9 cellular contexts compared by ENCODE assay signal in the genomic region with DNA sequence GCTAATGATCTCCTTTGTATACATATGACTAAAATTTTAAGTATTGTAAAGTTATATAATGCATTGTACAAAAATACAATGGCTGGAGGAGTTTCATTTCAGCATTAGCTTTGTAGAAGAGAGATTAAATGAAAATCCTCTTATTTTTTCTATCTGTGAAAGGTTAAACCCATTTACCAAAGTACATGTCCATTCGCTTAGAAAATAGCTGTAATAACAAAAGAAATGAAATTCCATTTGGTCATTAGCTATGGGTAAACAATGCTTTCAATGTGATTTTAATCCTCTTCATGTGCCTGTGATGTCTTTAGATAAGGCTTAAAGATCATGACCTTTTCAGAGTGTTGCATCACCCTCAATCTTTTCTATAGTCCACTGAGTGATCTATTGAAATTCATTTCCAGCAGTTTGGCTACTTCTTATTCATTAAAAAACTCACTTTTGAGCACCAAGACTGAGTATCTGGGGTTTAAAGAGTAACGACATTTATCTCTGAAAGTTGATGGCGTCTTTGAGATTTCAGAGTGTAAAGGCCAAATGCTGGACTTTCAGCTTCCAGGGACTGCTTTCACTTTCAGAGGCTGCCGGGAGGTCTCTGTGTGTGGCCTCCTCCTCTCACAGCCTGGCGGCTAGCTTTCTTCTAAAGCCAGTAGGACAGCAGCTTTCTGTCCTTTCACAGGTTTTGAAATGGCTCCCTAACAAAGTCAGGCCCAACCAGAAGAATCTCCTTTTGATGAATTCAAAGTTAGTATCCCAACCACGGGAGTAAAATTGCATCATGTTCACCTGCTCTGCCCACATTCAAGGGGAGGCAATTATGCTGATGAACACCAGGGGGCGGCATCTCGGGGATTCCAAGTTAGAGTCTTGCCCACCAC.
DNase-seq lines count a peak whose midpoint lies in the region; ATAC-seq, FAIRE-seq and TF ChIP-seq lines count a peak whose summit lies in the region.
"Had no signal": no experiment of that assay in that cellular context is flagged by ENCODE, and none has a peak within 500 bp of the region (broad histone marks: within the 10 kb centered on the region; RNA-seq: fewer than 3 reads in every experiment).

No MANE protein-coding gene starts in this region.

- intact Hi-C loops in left ventricle myocardium inferior (cut with micrococcal nuclease) (no loop called here), left ventricle myocardium superior (cut with micrococcal nuclease) (no loop called here)

- peaks cover 2% of the 10 kb centered on the region for H3K4me1 Mint-ChIP-seq in progenitor cell of endocrine pancreas (ENCODE audit: low read depth)
- H3K4me1 Mint-ChIP-seq: activated naive CD8-positive, alpha-beta T cell treated with anti-CD3 and anti-CD28 coated beads, Interleukin-2, amount 10 ng/mL, durations not matched to agents 7 days and 5 days had no signal

- peak overlapping the region; percentile 70 for H2AFZ ChIP-seq in Loucy (ENCODE audit: low read length)

- no peaks in the 10 kb centered on the region for H3K9me3 Mint-ChIP-seq in progenitor cell of endocrine pancreas (ENCODE audit: low read depth)

- H3K4me3 ChIP-seq in left ventricle myocardium inferior (no peak overlapping the region), Loucy (ENCODE audit: low read length, poor library complexity, severe bottlenecking) (peak overlapping the region; percentile 45), bronchial epithelial cell (ENCODE audit: low read depth, low read length) (no peak overlapping the region)

- H3K27ac Mint-ChIP-seq in progenitor cell of endocrine pancreas: no peak overlapping the region
- H3K27ac Mint-ChIP-seq: activated naive CD8-positive, alpha-beta T cell treated with anti-CD3 and anti-CD28 coated beads, Interleukin-2, amount 10 ng/mL, durations not matched to agents 7 days and 5 days had no signal

- no peaks in the 10 kb centered on the region for H3K27me3 Mint-ChIP-seq in progenitor cell of endocrine pancreas
- H3K27me3 Mint-ChIP-seq: activated naive CD8-positive, alpha-beta T cell treated with anti-CD3 and anti-CD28 coated beads, Interleukin-2, amount 10 ng/mL, durations not matched to agents 7 days and 5 days had no signal

- no peak overlapping the region for H3K27ac ChIP-seq in left ventricle myocardium inferior (replicated peaks)

- no peaks in the 10 kb centered on the region for H3F3A ChIP-seq in Loucy (ENCODE audit: low read depth)

- no peaks in the 10 kb centered on the region for H3K36me3 Mint-ChIP-seq in progenitor cell of endocrine pancreas (ENCODE audit: insufficient read depth)
- H3K36me3 Mint-ChIP-seq: activated naive CD8-positive, alpha-beta T cell treated with anti-CD3 and anti-CD28 coated beads, Interleukin-2, amount 10 ng/mL, durations not matched to agents 7 days and 5 days had no signal

- H3K4me2 ChIP-seq in Loucy (ENCODE audit: low read depth, low read length, poor library complexity, severe bottlenecking): peak overlapping the region; percentile 57

- no peaks in the 10 kb centered on the region for H3K27me3 ChIP-seq in left ventricle myocardium inferior (ENCODE audit: low read depth)
- no peaks in the 10 kb centered on the region for H3K27me3 ChIP-seq in Loucy (ENCODE audit: insufficient read depth, low read length, poor library complexity, severe bottlenecking)
- no peaks in the 10 kb centered on the region for H3K27me3 ChIP-seq in bronchial epithelial cell (ENCODE audit: control insufficient read depth, insufficient read depth, low read length)

- no peak overlapping the region for H3K4me3 Mint-ChIP-seq in progenitor cell of endocrine pancreas (ENCODE audit: low read depth)
- H3K4me3 Mint-ChIP-seq: activated naive CD8-positive, alpha-beta T cell treated with anti-CD3 and anti-CD28 coated beads, Interleukin-2, amount 10 ng/mL, durations not matched to agents 7 days and 5 days had no signal

- no peak overlapping the region for H3K9ac ChIP-seq in Loucy (ENCODE audit: low read depth, low read length, poor library complexity, severe bottlenecking)

- DNase-seq in left ventricle myocardium inferior (no peak), left ventricle myocardium superior (no peak), bronchial epithelial cell (ENCODE audit: low read depth) (no peak), progenitor cell of endocrine pancreas (ENCODE audit: low spot score, unreplicated experiment) (no peak), NCI-H1436 treated with DMSO at 0.1 percent for 48 hours (lab: John Stamatoyannopoulos, UW) (no peak), NCI-H2081 treated with DMSO at 0.1 percent for 48 hours (lab: John Stamatoyannopoulos, UW) (no peak), amniotic stem cell (lab: John Stamatoyannopoulos, UW) (no peak)
- DNase-seq: activated naive CD8-positive, alpha-beta T cell treated with anti-CD3 and anti-CD28 coated beads, Interleukin-2, amount 10 ng/mL, durations not matched to agents 7 days and 5 days had no signal

- H3K4me1 ChIP-seq in left ventricle myocardium inferior (no peaks in the 10 kb centered on the region), Loucy (ENCODE audit: insufficient read depth, low read length, poor library complexity, severe bottlenecking) (no peaks in the 10 kb centered on the region)

- no peaks in the 10 kb centered on the region for H3K79me2 ChIP-seq in Loucy (ENCODE audit: insufficient read depth, low read length)

- H4K20me1 ChIP-seq in Loucy (ENCODE audit: insufficient read depth, low read length, poor library complexity, severe bottlenecking): no peaks in the 10 kb centered on the region

- no peak for FAIRE-seq in bronchial epithelial cell (lab: Jason Lieb, UNC)

- H3K9me2 ChIP-seq in Loucy (replicated peaks; ENCODE audit: low read depth, low read length): no peaks in the 10 kb centered on the region

- peak; percentile 32 for TF ChIP-seq CTCF in left ventricle myocardium inferior (IDR thresholded peaks at IDR 0.05; ENCODE audit: borderline replicate concordance)
- peak; percentile 76 for TF ChIP-seq CTCF in Loucy (conservative IDR thresholded peaks at IDR 0.05; ENCODE audit: low read length)
- peak; percentile 1 for TF ChIP-seq CTCF in bronchial epithelial cell (IDR thresholded peaks at IDR 0.05; ENCODE audit: insufficient read depth, low read length, severe bottlenecking)
- peak; percentile 65 for TF ChIP-seq CTCF in progenitor cell of endocrine pancreas (IDR thresholded peaks at IDR 0.05; ENCODE audit: unreplicated experiment)

- peaks cover 6% of the 10 kb centered on the region for H3K9me3 ChIP-seq in left ventricle myocardium inferior (replicated peaks)
- H3K9me3 ChIP-seq in Loucy (ENCODE audit: insufficient read depth, low read depth, low read length): no peaks in the 10 kb centered on the region

- ATAC-seq in left ventricle myocardium superior: no peak

- H3K36me3 ChIP-seq in left ventricle myocardium inferior (no peaks in the 10 kb centered on the region), Loucy (ENCODE audit: insufficient read depth, low read length) (no peaks in the 10 kb centered on the region), bronchial epithelial cell (ENCODE audit: control insufficient read depth, insufficient read depth, low read length) (no peaks in the 10 kb centered on the region)

Comparison
In these comparisons a context has a peak if more than half of its experiments do, and no peak if none do; other contexts are left out.
1. CTCF ChIP-seq: peak in every context shown above with its lines; median percentile 76 in Loucy; 65 in progenitor cell of endocrine pancreas; 32 in left ventricle myocardium inferior; 1 in bronchial epithelial cell.